Comparison of ENCODE assay signal across 10 cellular contexts in the genomic region with DNA sequence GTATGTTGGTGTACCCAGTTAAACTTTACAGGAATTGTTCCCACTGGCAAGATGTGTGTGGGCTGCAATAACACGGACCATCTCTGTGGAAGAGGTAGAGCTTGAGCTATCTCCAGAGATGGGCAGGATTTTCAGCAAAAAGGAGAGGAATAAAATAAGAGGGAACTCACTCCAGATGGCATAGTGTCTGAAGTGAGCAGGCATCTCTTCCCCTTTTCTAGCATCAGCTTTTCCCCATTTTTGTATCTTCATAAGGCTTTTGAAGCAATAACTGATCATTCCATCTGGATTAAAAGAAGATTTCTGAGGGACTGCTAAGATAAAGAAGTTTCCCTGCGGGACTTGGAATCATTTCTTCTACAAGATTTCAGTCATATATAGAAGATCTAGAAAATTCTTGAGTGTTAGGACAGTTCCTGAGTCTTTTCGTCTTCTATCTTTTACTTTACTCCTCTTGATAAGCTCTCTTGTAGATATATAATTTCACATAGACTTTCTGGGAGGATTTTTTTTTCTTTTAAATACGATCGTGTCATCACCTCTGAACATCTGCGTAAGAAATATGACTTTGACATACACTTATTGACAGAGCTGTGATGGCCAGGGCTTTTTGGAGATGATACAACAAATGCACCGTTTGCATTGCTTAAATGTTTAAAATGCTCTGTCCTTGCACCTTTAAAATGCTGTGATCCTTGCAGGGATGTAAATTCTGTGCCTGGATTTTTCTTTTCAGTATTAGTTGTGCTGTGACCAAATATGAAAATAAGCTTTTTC. TPM values are rescaled to one million over a fixed set of nuclear protein-coding genes. Genes with fewer than 3 reads are reported as not detected.
DNase-seq lines count a peak whose midpoint lies in the region; ATAC-seq and TF ChIP-seq lines count a peak whose summit lies in the region.
"Had no signal": no experiment of that assay in that cellular context is flagged by ENCODE, and none has a peak within 500 bp of the region (broad histone marks: within the 10 kb centered on the region; RNA-seq: fewer than 3 reads in every experiment).

No MANE protein-coding gene starts in this region.

- 67% methylated on average over 7 of the region's 7 CpGs for WGBS in liver

- H3K9ac ChIP-seq in liver (ENCODE audit: low read depth in 1 of 2, low read length in 2 of 2), result peak overlapping the region in 1 of 2 donors; percentile 58

- H3K9me3 ChIP-seq in liver (ENCODE audit: control insufficient read depth in 4 of 4, low read length in 3 of 4), result no peaks in the 10 kb centered on the region

- TF ChIP-seq RAD21 in liver (IDR thresholded peaks at IDR 0.05), result no peak

- peaks cover 0 to 6% (median 4%) of the 10 kb centered on the region in 4 donors for H3K36me3 ChIP-seq in liver (ENCODE audit: control insufficient read depth in 4 of 4, insufficient read depth in 3 of 4, low read depth in 1 of 4, low read length in 3 of 4)

- no peak overlapping the region for H3K27ac Mint-ChIP-seq in activated T-cell treated with anti-CD3 and anti-CD28 coated beads, Interleukin-2, amount 50 U/mL, for 72 hours
- no peak overlapping the region for H3K27ac Mint-ChIP-seq in activated naive CD8-positive, alpha-beta T cell treated with anti-CD3 and anti-CD28 coated beads for 36 hours
- H3K27ac Mint-ChIP-seq in type B pancreatic cell, result no peak overlapping the region

- peaks cover 3 to 30% (median 14%) of the 10 kb centered on the region in 4 donors for H3K4me1 ChIP-seq in liver (ENCODE audit: control insufficient read depth in 4 of 4, insufficient read depth in 4 of 4, low read length in 3 of 4)

- H3K4me3 ChIP-seq in liver (ENCODE audit: low read depth in 1 of 3, low read length in 3 of 3), result peak overlapping the region; percentile 75 to 98 (median 92)

- peaks cover 4 to 13% of the 10 kb centered on the region in 2 donors for H3K36me3 Mint-ChIP-seq in activated T-cell treated with anti-CD3 and anti-CD28 coated beads, Interleukin-2, amount 50 U/mL, for 72 hours (ENCODE audit: insufficient read depth in 2 of 2)
- peaks cover 13% of the 10 kb centered on the region for H3K36me3 Mint-ChIP-seq in activated naive CD8-positive, alpha-beta T cell treated with anti-CD3 and anti-CD28 coated beads for 36 hours
- H3K36me3 Mint-ChIP-seq in type B pancreatic cell, result peaks cover 8% of the 10 kb centered on the region

- no peak for DNase-seq in activated T-cell treated with anti-CD3 and anti-CD28 coated beads, Interleukin-2, amount 50 U/mL, for 72 hours
- DNase-seq in activated T-cell treated with anti-CD3 and anti-CD28 coated beads for 4 hours (no peak), type B pancreatic cell (ENCODE audit: extremely low spot score, unreplicated experiment) (no peak), NCI-H1105 treated with DMSO at 0.1 percent for 48 hours (lab: John Stamatoyannopoulos, UW) (no peak)
- no peak for DNase-seq in activated naive CD8-positive, alpha-beta T cell treated with anti-CD3 and anti-CD28 coated beads for 36 hours
- no peak for DNase-seq in stimulated activated CD4-positive, alpha-beta T cell treated with anti-CD3 and anti-CD28 coated beads, Interleukin-1b, Interleukin-23, amount 100 ng/mL, for 48 hours
- DNase-seq: activated CD4-positive, alpha-beta T cell treated with anti-CD3 and anti-CD28 coated beads, Interleukin-2, amount 50 U/mL, for 1 hour; kidney glomerular epithelial cell had no signal

- no peaks in the 10 kb centered on the region for H3K27me3 ChIP-seq in liver (ENCODE audit: control insufficient read depth in 4 of 4, insufficient read depth in 4 of 4, low read length in 3 of 4)

- no peak for TF ChIP-seq CTCF in liver (IDR thresholded peaks at IDR 0.05; ENCODE audit: low read depth, low read length, missing input control)
- TF ChIP-seq CTCF in type B pancreatic cell (conservative IDR thresholded peaks at IDR 0.05), result no peak

- H3K4me3 Mint-ChIP-seq in activated T-cell treated with anti-CD3 and anti-CD28 coated beads, Interleukin-2, amount 50 U/mL, for 72 hours, result peak overlapping the region; percentile 78 to 94
- peak overlapping the region; percentile 88 for H3K4me3 Mint-ChIP-seq in activated naive CD8-positive, alpha-beta T cell treated with anti-CD3 and anti-CD28 coated beads for 36 hours
- peak overlapping the region; percentile 90 for H3K4me3 Mint-ChIP-seq in type B pancreatic cell

- ATAC-seq in activated T-cell treated with anti-CD3 and anti-CD28 coated beads, Interleukin-2, amount 50 U/mL, for 72 hours (replicated peaks in 1 of 2), result no peak
- no peak for ATAC-seq in GM19023 (IDR thresholded peaks at IDR 0.05; ENCODE audit: unreplicated experiment)

- no peaks in the 10 kb centered on the region for H3K9me3 Mint-ChIP-seq in activated T-cell treated with anti-CD3 and anti-CD28 coated beads, Interleukin-2, amount 50 U/mL, for 72 hours
- peaks cover 6% of the 10 kb centered on the region for H3K9me3 Mint-ChIP-seq in activated naive CD8-positive, alpha-beta T cell treated with anti-CD3 and anti-CD28 coated beads for 36 hours
- H3K9me3 Mint-ChIP-seq in type B pancreatic cell, result no peaks in the 10 kb centered on the region

- H3K27ac ChIP-seq in liver (ENCODE audit: low read depth in 1 of 2, low read length in 2 of 2), result no peak overlapping the region

- no peaks in the 10 kb centered on the region for H3K27me3 Mint-ChIP-seq in activated T-cell treated with anti-CD3 and anti-CD28 coated beads, Interleukin-2, amount 50 U/mL, for 72 hours (ENCODE audit: low read depth)
- H3K27me3 Mint-ChIP-seq in activated naive CD8-positive, alpha-beta T cell treated with anti-CD3 and anti-CD28 coated beads for 36 hours, result no peaks in the 10 kb centered on the region
- H3K27me3 Mint-ChIP-seq in type B pancreatic cell, result no peaks in the 10 kb centered on the region

- H3K4me1 Mint-ChIP-seq in activated T-cell treated with anti-CD3 and anti-CD28 coated beads, Interleukin-2, amount 50 U/mL, for 72 hours (ENCODE audit: low read depth), result peaks cover 76% of the 10 kb centered on the region
- H3K4me1 Mint-ChIP-seq in activated naive CD8-positive, alpha-beta T cell treated with anti-CD3 and anti-CD28 coated beads for 36 hours, result peaks cover 63% of the 10 kb centered on the region
- H3K4me1 Mint-ChIP-seq in type B pancreatic cell (ENCODE audit: unreplicated experiment), result peaks cover 48% of the 10 kb centered on the region

TF ChIP-seq in liver, 16 proteins besides CTCF, POLR2A, EP300 and RAD21 (continues in another document):
- TF ChIP-seq FOXA1 (IDR thresholded peaks at IDR 0.05) (no peak), REST (IDR thresholded peaks at IDR 0.05) (no peak), RXRA (IDR thresholded peaks at IDR 0.05) (no peak), ZBTB33 (IDR thresholded peaks at IDR 0.05) (no peak), EGR1 (IDR thresholded peaks at IDR 0.05; ENCODE audit: low read depth in 2 of 2) (no peak), HNF4G (IDR thresholded peaks at IDR 0.05) (no peak)
- TF ChIP-seq, protein P1, sequence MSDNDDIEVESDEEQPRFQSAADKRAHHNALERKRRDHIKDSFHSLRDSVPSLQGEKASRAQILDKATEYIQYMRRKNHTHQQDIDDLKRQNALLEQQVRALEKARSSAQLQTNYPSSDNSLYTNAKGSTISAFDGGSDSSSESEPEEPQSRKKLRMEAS (IDR thresholded peaks at IDR 0.05), result no peak

RNA-seq across cellular contexts. Expression of gene CPD, which starts 2.1 kb away (rescaled TPM):
- total RNA-seq in activated T-cell treated with anti-CD3 and anti-CD28 coated beads, Interleukin-2, amount 50 U/mL, for 72 hours, result 10 to 100 TPM; 46.5 to 46.8 TPM
- 10 to 100 TPM; 23.7 to 26.2 TPM for total RNA-seq in activated naive CD8-positive, alpha-beta T cell treated with anti-CD3 and anti-CD28 coated beads for 36 hours
- total RNA-seq in liver (100 to 1,000 TPM in 1 of 2 donors, 10 to 100 TPM in 1; 93.3 to 139 TPM), type B pancreatic cell (ENCODE audit: low replicate concordance) (56.2 and 71.2 TPM in 2 replicates)
- polyA plus RNA-seq in liver, result 10 to 100 TPM; 19.1 to 24.4 TPM

RNA-seq across cellular contexts. Expression of gene TMIGD1, which starts 47.0 kb away (rescaled TPM):
- not detected for total RNA-seq in activated T-cell treated with anti-CD3 and anti-CD28 coated beads, Interleukin-2, amount 50 U/mL, for 72 hours
- total RNA-seq in activated naive CD8-positive, alpha-beta T cell treated with anti-CD3 and anti-CD28 coated beads for 36 hours, result not detected
- total RNA-seq in liver (not detected), type B pancreatic cell (ENCODE audit: low replicate concordance) (0.24 TPM in 1 of 2 replicates, not detected in the other)
- polyA plus RNA-seq in liver, result not detected
